ENCODE assay signal across 8 cellular contexts in genomic region chr2:112645396-112646101, GRCh38. TPM values are rescaled to one million over a fixed set of nuclear protein-coding genes. Genes with fewer than 3 reads are reported as not detected.
DNase-seq lines count a peak whose midpoint lies in the region; ATAC-seq and TF ChIP-seq lines count a peak whose summit lies in the region.

A gene with protein sequence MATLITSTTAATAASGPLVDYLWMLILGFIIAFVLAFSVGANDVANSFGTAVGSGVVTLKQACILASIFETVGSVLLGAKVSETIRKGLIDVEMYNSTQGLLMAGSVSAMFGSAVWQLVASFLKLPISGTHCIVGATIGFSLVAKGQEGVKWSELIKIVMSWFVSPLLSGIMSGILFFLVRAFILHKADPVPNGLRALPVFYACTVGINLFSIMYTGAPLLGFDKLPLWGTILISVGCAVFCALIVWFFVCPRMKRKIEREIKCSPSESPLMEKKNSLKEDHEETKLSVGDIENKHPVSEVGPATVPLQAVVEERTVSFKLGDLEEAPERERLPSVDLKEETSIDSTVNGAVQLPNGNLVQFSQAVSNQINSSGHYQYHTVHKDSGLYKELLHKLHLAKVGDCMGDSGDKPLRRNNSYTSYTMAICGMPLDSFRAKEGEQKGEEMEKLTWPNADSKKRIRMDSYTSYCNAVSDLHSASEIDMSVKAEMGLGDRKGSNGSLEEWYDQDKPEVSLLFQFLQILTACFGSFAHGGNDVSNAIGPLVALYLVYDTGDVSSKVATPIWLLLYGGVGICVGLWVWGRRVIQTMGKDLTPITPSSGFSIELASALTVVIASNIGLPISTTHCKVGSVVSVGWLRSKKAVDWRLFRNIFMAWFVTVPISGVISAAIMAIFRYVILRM (plus strand): TSS chr2:112645939. CDS start chr2:112646829, 890 bp downstream.

- ATAC-seq in HG02678 (IDR thresholded peaks at IDR 0.05; ENCODE audit: unreplicated experiment), result peak; percentile 89
- peak; percentile 98 to 99 for ATAC-seq in upper lobe of left lung (ENCODE audit: low FRiP score in 2 of 2)

- DNase-seq in NCI-H128 (lab: John Stamatoyannopoulos, UW; ENCODE audit: unreplicated experiment) (peak; percentile 94), SW480 (ENCODE audit: low spot score) (peak; percentile 99), adipocyte (ENCODE audit: low read depth) (peak; percentile 98), cardiac septum (ENCODE audit: low spot score) (peak; percentile 99), posterior cingulate gyrus (peak; percentile 96 to 100 (median 98)), upper lobe of left lung (peak; percentile 96 to 100)

- no peaks in the 10 kb centered on the region for H3K27me3 ChIP-seq in adipocyte (replicated peaks; ENCODE audit: control insufficient read depth, insufficient read depth, low read length)
- H3K27me3 ChIP-seq in upper lobe of left lung, result no peaks in the 10 kb centered on the region

- peak in 1 of 4 donors; percentile 18 for TF ChIP-seq EP300 in upper lobe of left lung (IDR thresholded peaks at IDR 0.05)

- H3K4me1 ChIP-seq in adipocyte (ENCODE audit: control insufficient read depth, insufficient read depth, low read length) (peaks cover 53% of the 10 kb centered on the region), upper lobe of left lung (peaks cover 32 to 58% (median 44%) of the 10 kb centered on the region in 4 donors)

- H3K4me3 ChIP-seq in adipocyte (ENCODE audit: low read length) (peak within 1 kb of the TSS; percentile 96), upper lobe of left lung (peak within 1 kb of the TSS; percentile 69 to 92 (median 84))

- H3K36me3 ChIP-seq in adipocyte (ENCODE audit: control insufficient read depth, insufficient read depth, low read length, severe bottlenecking) (peaks cover 27% of the 10 kb centered on the region), upper lobe of left lung (peaks cover 0 to 32% (median 10%) of the 10 kb centered on the region in 4 donors)

- TF ChIP-seq CTCF in GM12873 (IDR thresholded peaks at IDR 0.05; ENCODE audit: insufficient read depth, low read depth, low read length, missing control alignments), result peak; percentile 71
- TF ChIP-seq CTCF in upper lobe of left lung (IDR thresholded peaks at IDR 0.05), result peak in 5 of 6 experiments; percentile 40 to 90 (median 77)

- intact Hi-C loops in cardiac septum (cut with DNase I) (loop anchor here (1.0 kb wide), 1 partner anchor 19 kb away; no protein-coding TSS in a partner anchor), posterior cingulate gyrus (cut with DNase I) (loop anchor here (5.0 to 10.0 kb wide), 3 partner anchors 47 to 591 kb away; partner anchors contain the start of genes TMEM87B and TTL)

- H3K9me3 ChIP-seq in adipocyte (ENCODE audit: control insufficient read depth, low read length), result no peaks in the 10 kb centered on the region
- H3K9me3 ChIP-seq in upper lobe of left lung, result no peaks in the 10 kb centered on the region

- peak within 1 kb of the TSS; percentile 94 for H3K9ac ChIP-seq in adipocyte (ENCODE audit: low read length)

- H3K27ac ChIP-seq in upper lobe of left lung, result peak within 1 kb of the TSS; percentile 93 to 98 (median 96)

- TF ChIP-seq POLR2A in upper lobe of left lung (IDR thresholded peaks at IDR 0.05), result peak; percentile 66 to 100 (median 100)

- WGBS in upper lobe of left lung, 2 donors, result 0% methylated on average over 18 to 24 of the region's 82 CpGs

RNA-seq across cellular contexts. Expression of the gene that starts here (rescaled TPM):
- total RNA-seq in cardiac septum, result 26.1 TPM
- 100 to 1,000 TPM in 1 of 6 donors, 10 to 100 TPM in 5; 22.9 to 105 (median 51.0) TPM for total RNA-seq in upper lobe of left lung

Comparison
In these comparisons a context has a peak if more than half of its experiments do, and no peak if none do; other contexts are left out.
1. Peak in every context shown above with its lines: DNase-seq, ATAC-seq, H3K4me3 ChIP-seq and H3K27ac ChIP-seq.